In the genomic region with DNA sequence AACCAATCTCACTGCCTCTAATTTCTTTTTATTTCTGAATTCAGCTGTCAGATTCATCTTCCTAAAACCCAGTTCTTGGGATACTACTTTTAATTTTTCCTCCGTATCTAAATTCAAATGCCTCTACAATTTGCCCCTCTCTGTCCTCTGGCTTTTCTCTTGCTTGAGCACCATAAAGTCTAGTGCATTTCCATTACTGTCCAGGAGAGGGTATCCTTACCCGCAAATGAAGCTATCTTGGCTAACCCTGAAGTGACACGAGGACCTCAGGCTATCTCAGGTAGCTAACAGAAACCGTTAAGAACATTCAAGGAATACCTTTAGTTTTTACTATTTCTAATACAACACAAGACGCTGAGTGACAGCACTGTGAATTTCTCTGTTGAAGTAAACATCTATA, we compare ENCODE assay signal across 9 cellular contexts. TPM values are rescaled to one million over a fixed set of nuclear protein-coding genes. Genes with fewer than 3 reads are reported as not detected.
DNase-seq lines count a peak whose midpoint lies in the region; ATAC-seq and TF ChIP-seq lines count a peak whose summit lies in the region.
"Had no signal": no experiment of that assay in that cellular context is flagged by ENCODE, and none has a peak within 500 bp of the region (broad histone marks: within the 10 kb centered on the region; RNA-seq: fewer than 3 reads in every experiment).

No MANE protein-coding gene starts in this region.

- no peaks in the 10 kb centered on the region for H3K4me1 ChIP-seq in body of pancreas

- DNase-seq in activated CD4-positive, alpha-beta T cell treated with anti-CD3 and anti-CD28 coated beads, Interleukin-2, amount 10 ng/mL, durations not matched to agents 24 days and 14 days, result peak; percentile 44
- no peak for DNase-seq in activated CD4-positive, alpha-beta T cell treated with anti-CD3 and anti-CD28 coated beads, Interleukin-2, amount 10 ng/mL, durations not matched to agents 7 days and 5 days
- DNase-seq in LoVo (ENCODE audit: low spot score) (peak; percentile 6), body of pancreas (peak in 1 of 4 donors; percentile 7), midbrain (lab: John Stamatoyannopoulos, UW) (peak; percentile 8)
- no peak for DNase-seq in stimulated activated naive CD8-positive, alpha-beta T cell treated with anti-CD3 and anti-CD28 coated beads, Interleukin-15, Interleukin-2, amounts not matched to agents 100 U/mL and 50 U/mL, for 24 hours

- no peaks in the 10 kb centered on the region for H3K4me1 Mint-ChIP-seq in activated CD4-positive, alpha-beta T cell treated with anti-CD3 and anti-CD28 coated beads, Interleukin-2, amount 10 ng/mL, durations not matched to agents 24 days and 14 days
- H3K4me1 Mint-ChIP-seq in activated CD4-positive, alpha-beta T cell treated with anti-CD3 and anti-CD28 coated beads, Interleukin-2, amount 10 ng/mL, durations not matched to agents 7 days and 5 days, result no peaks in the 10 kb centered on the region

- no peak for TF ChIP-seq POLR2A in body of pancreas (IDR thresholded peaks at IDR 0.05)

- TF ChIP-seq CTCF in body of pancreas (IDR thresholded peaks at IDR 0.05), result peak in 5 of 7 experiments; percentile 26 to 58 (median 37)

- WGBS in body of pancreas, 2 donors, result 5 to 10% methylated on average over 5 of the region's 5 CpGs

- no peaks in the 10 kb centered on the region for H3K27me3 ChIP-seq in body of pancreas

- H3K4me3 ChIP-seq in body of pancreas, result no peak overlapping the region

- no peaks in the 10 kb centered on the region for H3K36me3 ChIP-seq in body of pancreas (replicated peaks in 1 of 2; ENCODE audit: insufficient read depth in 1 of 2, low read depth in 2 of 2)

- H3K27ac Mint-ChIP-seq in activated CD4-positive, alpha-beta T cell treated with anti-CD3 and anti-CD28 coated beads, Interleukin-2, amount 10 ng/mL, durations not matched to agents 24 days and 14 days, result no peak overlapping the region
- H3K27ac Mint-ChIP-seq in activated CD4-positive, alpha-beta T cell treated with anti-CD3 and anti-CD28 coated beads, Interleukin-2, amount 10 ng/mL, durations not matched to agents 7 days and 5 days, result no peak overlapping the region

- intact Hi-C loops in activated CD4-positive, alpha-beta T cell treated with anti-CD3 and anti-CD28 coated beads, Interleukin-2, amount 10 ng/mL, durations not matched to agents 24 days and 14 days (cut with micrococcal nuclease), result no loop called here
- intact Hi-C loops in body of pancreas (cut with DNase I), result no loop called here

- no peak overlapping the region for H3K4me3 Mint-ChIP-seq in activated CD4-positive, alpha-beta T cell treated with anti-CD3 and anti-CD28 coated beads, Interleukin-2, amount 10 ng/mL, durations not matched to agents 24 days and 14 days
- no peak overlapping the region for H3K4me3 Mint-ChIP-seq in activated CD4-positive, alpha-beta T cell treated with anti-CD3 and anti-CD28 coated beads, Interleukin-2, amount 10 ng/mL, durations not matched to agents 7 days and 5 days

- ATAC-seq in body of pancreas, result no peak
- no peak for ATAC-seq in GM21447 (IDR thresholded peaks at IDR 0.05; ENCODE audit: unreplicated experiment)
- no peak for ATAC-seq in stimulated activated naive CD8-positive, alpha-beta T cell treated with anti-CD3 and anti-CD28 coated beads, Interleukin-15, Interleukin-2, amounts not matched to agents 100 U/mL and 50 U/mL, for 24 hours
- no peak for ATAC-seq in HG02623 (IDR thresholded peaks at IDR 0.05; ENCODE audit: unreplicated experiment)

- no peaks in the 10 kb centered on the region for H3K27me3 Mint-ChIP-seq in activated CD4-positive, alpha-beta T cell treated with anti-CD3 and anti-CD28 coated beads, Interleukin-2, amount 10 ng/mL, durations not matched to agents 24 days and 14 days
- no peaks in the 10 kb centered on the region for H3K27me3 Mint-ChIP-seq in activated CD4-positive, alpha-beta T cell treated with anti-CD3 and anti-CD28 coated beads, Interleukin-2, amount 10 ng/mL, durations not matched to agents 7 days and 5 days

- CTCF ChIA-PET in activated CD4-positive, alpha-beta T cell treated with anti-CD3 and anti-CD28 coated beads, Interleukin-2, amount 10 ng/mL, durations not matched to agents 7 days and 5 days (lab: Charles Lee), result no interaction called here

- no peak overlapping the region for H3K27ac ChIP-seq in body of pancreas

- no peaks in the 10 kb centered on the region for H3K9me3 ChIP-seq in body of pancreas

- no peaks in the 10 kb centered on the region for H3K9me3 Mint-ChIP-seq in activated CD4-positive, alpha-beta T cell treated with anti-CD3 and anti-CD28 coated beads, Interleukin-2, amount 10 ng/mL, durations not matched to agents 24 days and 14 days
- H3K9me3 Mint-ChIP-seq in activated CD4-positive, alpha-beta T cell treated with anti-CD3 and anti-CD28 coated beads, Interleukin-2, amount 10 ng/mL, durations not matched to agents 7 days and 5 days, result no peaks in the 10 kb centered on the region

- POLR2A ChIA-PET in activated CD4-positive, alpha-beta T cell treated with anti-CD3 and anti-CD28 coated beads, Interleukin-2, amount 10 ng/mL, durations not matched to agents 7 days and 5 days (lab: Charles Lee), result no interaction called here

- no peaks in the 10 kb centered on the region for H3K36me3 Mint-ChIP-seq in activated CD4-positive, alpha-beta T cell treated with anti-CD3 and anti-CD28 coated beads, Interleukin-2, amount 10 ng/mL, durations not matched to agents 24 days and 14 days (ENCODE audit: low read depth)
- H3K36me3 Mint-ChIP-seq in activated CD4-positive, alpha-beta T cell treated with anti-CD3 and anti-CD28 coated beads, Interleukin-2, amount 10 ng/mL, durations not matched to agents 7 days and 5 days (ENCODE audit: low read depth), result no peaks in the 10 kb centered on the region

RNA-seq across cellular contexts. Expression of gene PRR32, which starts 49.4 kb away (rescaled TPM):
- not detected in 2 replicates for total RNA-seq in activated CD4-positive, alpha-beta T cell treated with anti-CD3 and anti-CD28 coated beads, Interleukin-2, amount 10 ng/mL, durations not matched to agents 24 days and 14 days
- not detected for total RNA-seq in activated CD4-positive, alpha-beta T cell treated with anti-CD3 and anti-CD28 coated beads, Interleukin-2, amount 10 ng/mL, durations not matched to agents 7 days and 5 days
- not detected for total RNA-seq in body of pancreas
- total RNA-seq: myocyte had no signal

Comparison
In these comparisons a context has a peak if more than half of its experiments do, and no peak if none do; other contexts are left out.
1. DNase-seq: peak in activated CD4-positive, alpha-beta T cell treated with anti-CD3 and anti-CD28 coated beads, Interleukin-2, amount 10 ng/mL, durations not matched to agents 24 days and 14 days (single experiment), LoVo (single experiment) and midbrain (single experiment); none in activated CD4-positive, alpha-beta T cell treated with anti-CD3 and anti-CD28 coated beads, Interleukin-2, amount 10 ng/mL, durations not matched to agents 7 days and 5 days (single experiment) and stimulated activated naive CD8-positive, alpha-beta T cell treated with anti-CD3 and anti-CD28 coated beads, Interleukin-15, Interleukin-2, amounts not matched to agents 100 U/mL and 50 U/mL, for 24 hours (single experiment).